In genomic region chr18:52766002-52766540, GRCh38 we compare ENCODE assay signal across 18 cellular contexts.
DNase-seq lines count a peak whose midpoint lies in the region; ATAC-seq and TF ChIP-seq lines count a peak whose summit lies in the region.
"Had no signal": no experiment of that assay in that cellular context is flagged by ENCODE, and none has a peak within 500 bp of the region (broad histone marks: within the 10 kb centered on the region; RNA-seq: fewer than 3 reads in every experiment).

No MANE protein-coding gene starts in this region.

- CTCF ChIA-PET in WTC11 (lab: Charles Lee), result no interaction called here
- CTCF ChIA-PET in activated CD4-positive, alpha-beta T cell treated with anti-CD3 and anti-CD28 coated beads, Interleukin-2, amount 10 ng/mL, durations not matched to agents 7 days and 5 days (lab: Charles Lee), result no interaction called here
- CTCF ChIA-PET in CD4-positive, alpha-beta T cell (lab: Charles Lee), result no interaction called here

- H3K9me3 Mint-ChIP-seq in WTC11, result peaks cover 9% of the 10 kb centered on the region
- H3K9me3 Mint-ChIP-seq in chondrocyte (ENCODE audit: low read depth), result peaks cover 2% of the 10 kb centered on the region
- no peaks in the 10 kb centered on the region for H3K9me3 Mint-ChIP-seq in activated CD4-positive, alpha-beta T cell treated with anti-CD3 and anti-CD28 coated beads, Interleukin-2, amount 10 ng/mL, durations not matched to agents 7 days and 5 days
- H3K9me3 Mint-ChIP-seq in CD4-positive, alpha-beta T cell, result peaks cover 4% of the 10 kb centered on the region

- H3K27ac ChIP-seq in upper lobe of right lung, result no peak overlapping the region
- no peak overlapping the region for H3K27ac ChIP-seq in CD4-positive, alpha-beta T cell (ENCODE audit: low read depth, low read length)
- H3K27ac ChIP-seq: 22Rv1, A549, BLaER1 had no signal

- H3K4me3 ChIP-seq in upper lobe of right lung, result no peak overlapping the region
- H3K4me3 ChIP-seq: A549, BLaER1, HAP-1 had no signal

- H3K27me3 Mint-ChIP-seq in WTC11 (ENCODE audit: low read depth), result no peaks in the 10 kb centered on the region
- no peaks in the 10 kb centered on the region for H3K27me3 Mint-ChIP-seq in chondrocyte (ENCODE audit: low read depth)
- no peaks in the 10 kb centered on the region for H3K27me3 Mint-ChIP-seq in activated CD4-positive, alpha-beta T cell treated with anti-CD3 and anti-CD28 coated beads, Interleukin-2, amount 10 ng/mL, durations not matched to agents 7 days and 5 days
- H3K27me3 Mint-ChIP-seq in CD4-positive, alpha-beta T cell, result no peaks in the 10 kb centered on the region

- H3K27me3 ChIP-seq in upper lobe of right lung, result no peaks in the 10 kb centered on the region
- no peaks in the 10 kb centered on the region for H3K27me3 ChIP-seq in CD4-positive, alpha-beta T cell (ENCODE audit: control insufficient read depth, insufficient read depth, low read length)
- H3K27me3 ChIP-seq: BLaER1 had no signal

- POLR2A ChIA-PET in WTC11 (lab: Charles Lee), result no interaction called here
- POLR2A ChIA-PET in activated CD4-positive, alpha-beta T cell treated with anti-CD3 and anti-CD28 coated beads, Interleukin-2, amount 10 ng/mL, durations not matched to agents 7 days and 5 days (lab: Charles Lee), result no interaction called here
- POLR2A ChIA-PET in CD4-positive, alpha-beta T cell (lab: Charles Lee), result no interaction called here

- H3K36me3 Mint-ChIP-seq in WTC11 (peaks cover 2% of the 10 kb centered on the region; the same call in 1 of the 2 replicates), chondrocyte (ENCODE audit: low read depth) (no peaks in the 10 kb centered on the region)
- no peaks in the 10 kb centered on the region for H3K36me3 Mint-ChIP-seq in activated CD4-positive, alpha-beta T cell treated with anti-CD3 and anti-CD28 coated beads, Interleukin-2, amount 10 ng/mL, durations not matched to agents 7 days and 5 days (ENCODE audit: low read depth)
- no peaks in the 10 kb centered on the region for H3K36me3 Mint-ChIP-seq in CD4-positive, alpha-beta T cell (ENCODE audit: low read depth)
- H3K36me3 Mint-ChIP-seq: CD14-positive monocyte; CD8-positive, alpha-beta T cell had no signal

- H3K4me3 Mint-ChIP-seq in WTC11 (no peak overlapping the region), chondrocyte (ENCODE audit: unreplicated experiment) (no peak overlapping the region)
- H3K4me3 Mint-ChIP-seq in activated CD4-positive, alpha-beta T cell treated with anti-CD3 and anti-CD28 coated beads, Interleukin-2, amount 10 ng/mL, durations not matched to agents 7 days and 5 days, result no peak overlapping the region
- no peak overlapping the region for H3K4me3 Mint-ChIP-seq in CD4-positive, alpha-beta T cell
- H3K4me3 Mint-ChIP-seq: CD14-positive monocyte; CD8-positive, alpha-beta T cell had no signal

- peak; percentile 77 for ATAC-seq in WTC11
- peak; percentile 9 for ATAC-seq in upper lobe of right lung
- no peak for ATAC-seq in SK-N-SH treated with all-trans-retinoic acid at 6 μM for 48 hours
- ATAC-seq in CD4-positive, alpha-beta T cell (ENCODE audit: poor library complexity), result no peak
- ATAC-seq: A549; CD8-positive, alpha-beta T cell had no signal

- H3K4me1 ChIP-seq in upper lobe of right lung, result no peaks in the 10 kb centered on the region
- H3K4me1 ChIP-seq: A549, HAP-1 had no signal

- no peak overlapping the region for H3K27ac Mint-ChIP-seq in WTC11
- H3K27ac Mint-ChIP-seq in chondrocyte (ENCODE audit: unreplicated experiment), result no peak overlapping the region
- no peak overlapping the region for H3K27ac Mint-ChIP-seq in activated CD4-positive, alpha-beta T cell treated with anti-CD3 and anti-CD28 coated beads, Interleukin-2, amount 10 ng/mL, durations not matched to agents 7 days and 5 days
- no peak overlapping the region for H3K27ac Mint-ChIP-seq in CD4-positive, alpha-beta T cell
- H3K27ac Mint-ChIP-seq: CD14-positive monocyte; CD8-positive, alpha-beta T cell had no signal

- no peaks in the 10 kb centered on the region for H3K36me3 ChIP-seq in upper lobe of right lung
- H3K36me3 ChIP-seq: BLaER1, HAP-1 had no signal

- TF ChIP-seq CTCF in WTC11 (IDR thresholded peaks at IDR 0.05) (no peak), chondrocyte (IDR thresholded peaks at IDR 0.05) (no peak), upper lobe of right lung (IDR thresholded peaks at IDR 0.05) (no peak)
- TF ChIP-seq CTCF in CD4-positive, alpha-beta T cell (IDR thresholded peaks at IDR 0.05), result no peak

- H3K4me1 Mint-ChIP-seq in WTC11 (no peaks in the 10 kb centered on the region), chondrocyte (ENCODE audit: low read depth) (no peaks in the 10 kb centered on the region)
- no peaks in the 10 kb centered on the region for H3K4me1 Mint-ChIP-seq in activated CD4-positive, alpha-beta T cell treated with anti-CD3 and anti-CD28 coated beads, Interleukin-2, amount 10 ng/mL, durations not matched to agents 7 days and 5 days
- H3K4me1 Mint-ChIP-seq in CD4-positive, alpha-beta T cell (ENCODE audit: low read depth), result no peaks in the 10 kb centered on the region
- H3K4me1 Mint-ChIP-seq: CD14-positive monocyte had no signal

- DNase-seq in DMS 273 (lab: John Stamatoyannopoulos, UW; ENCODE audit: unreplicated experiment) (peak; percentile 9), DMS 273 treated with DMSO at 0.1 percent for 48 hours (lab: John Stamatoyannopoulos, UW) (no peak), WTC11 (ENCODE audit: low spot score) (no peak), chondrocyte (ENCODE audit: low spot score) (peak; percentile 59), upper lobe of right lung (no peak)
- DNase-seq in activated CD4-positive, alpha-beta T cell treated with anti-CD3 and anti-CD28 coated beads, Interleukin-2, amount 10 ng/mL, durations not matched to agents 7 days and 5 days, result no peak
- no peak for DNase-seq in CD4-positive, alpha-beta T cell
- DNase-seq: AML-193; Calu3; CD8-positive, alpha-beta T cell; DMS79; GF-D8 had no signal

- intact Hi-C loops in upper lobe of right lung (cut with DNase I), result no loop called here
- intact Hi-C loops in CD4-positive, alpha-beta T cell (cut with DNase I, micrococcal nuclease), result no loop called here

- no peaks in the 10 kb centered on the region for H3K9me3 ChIP-seq in upper lobe of right lung
- H3K9me3 ChIP-seq in CD4-positive, alpha-beta T cell (ENCODE audit: control insufficient read depth, low read length), result no peaks in the 10 kb centered on the region
- H3K9me3 ChIP-seq: A549, BLaER1, HAP-1 had no signal

TF ChIP-seq in WTC11, 78 proteins besides CTCF, POLR2A, EP300 and RAD21 (continues in another document):
- TF ChIP-seq RELA (CRISPR knock-in tag; IDR thresholded peaks at IDR 0.05; ENCODE audit: borderline replicate concordance) (no peak), ZNF416 (CRISPR knock-in tag; IDR thresholded peaks at IDR 0.05) (no peak), NFYB (CRISPR knock-in tag; conservative IDR thresholded peaks at IDR 0.05; ENCODE audit: low read depth) (no peak)
- TF ChIP-seq, protein P1, sequence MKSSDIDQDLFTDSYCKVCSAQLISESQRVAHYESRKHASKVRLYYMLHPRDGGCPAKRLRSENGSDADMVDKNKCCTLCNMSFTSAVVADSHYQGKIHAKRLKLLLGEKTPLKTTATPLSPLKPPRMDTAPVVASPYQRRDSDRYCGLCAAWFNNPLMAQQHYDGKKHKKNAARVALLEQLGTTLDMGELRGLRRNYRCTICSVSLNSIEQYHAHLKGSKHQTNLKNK (CRISPR knock-in tag; IDR thresholded peaks at IDR 0.05), result no peak

TF ChIP-seq in SK-N-SH treated with all-trans-retinoic acid at 6 μM for 48 hours, 23 proteins besides CTCF, POLR2A, EP300 and RAD21 (continues in another document):
- no peak for TF ChIP-seq TCF4 (CRISPR knock-in tag; IDR thresholded peaks at IDR 0.05; ENCODE audit: borderline replicate concordance)
- no peak for TF ChIP-seq ZNF565 (CRISPR knock-in tag; conservative IDR thresholded peaks at IDR 0.05; ENCODE audit: low read depth)
- TF ChIP-seq ZFP3 (CRISPR knock-in tag; IDR thresholded peaks at IDR 0.05), result no peak
- TF ChIP-seq BACH2 (CRISPR knock-in tag; IDR thresholded peaks at IDR 0.05; ENCODE audit: borderline replicate concordance), result no peak
- no peak for TF ChIP-seq ZNF8 (CRISPR knock-in tag; IDR thresholded peaks at IDR 0.05)
- no peak for TF ChIP-seq PPARA (CRISPR knock-in tag; IDR thresholded peaks at IDR 0.05; ENCODE audit: borderline replicate concordance)
- TF ChIP-seq CREB5 (CRISPR knock-in tag; IDR thresholded peaks at IDR 0.05; ENCODE audit: low read depth), result no peak
- no peak for TF ChIP-seq RARB (CRISPR knock-in tag; IDR thresholded peaks at IDR 0.05)
- TF ChIP-seq TOX (CRISPR knock-in tag; IDR thresholded peaks at IDR 0.05; ENCODE audit: borderline replicate concordance), result no peak
- TF ChIP-seq ARNTL (CRISPR knock-in tag; IDR thresholded peaks at IDR 0.05; ENCODE audit: borderline replicate concordance, low read depth), result no peak
- TF ChIP-seq, protein P2, sequence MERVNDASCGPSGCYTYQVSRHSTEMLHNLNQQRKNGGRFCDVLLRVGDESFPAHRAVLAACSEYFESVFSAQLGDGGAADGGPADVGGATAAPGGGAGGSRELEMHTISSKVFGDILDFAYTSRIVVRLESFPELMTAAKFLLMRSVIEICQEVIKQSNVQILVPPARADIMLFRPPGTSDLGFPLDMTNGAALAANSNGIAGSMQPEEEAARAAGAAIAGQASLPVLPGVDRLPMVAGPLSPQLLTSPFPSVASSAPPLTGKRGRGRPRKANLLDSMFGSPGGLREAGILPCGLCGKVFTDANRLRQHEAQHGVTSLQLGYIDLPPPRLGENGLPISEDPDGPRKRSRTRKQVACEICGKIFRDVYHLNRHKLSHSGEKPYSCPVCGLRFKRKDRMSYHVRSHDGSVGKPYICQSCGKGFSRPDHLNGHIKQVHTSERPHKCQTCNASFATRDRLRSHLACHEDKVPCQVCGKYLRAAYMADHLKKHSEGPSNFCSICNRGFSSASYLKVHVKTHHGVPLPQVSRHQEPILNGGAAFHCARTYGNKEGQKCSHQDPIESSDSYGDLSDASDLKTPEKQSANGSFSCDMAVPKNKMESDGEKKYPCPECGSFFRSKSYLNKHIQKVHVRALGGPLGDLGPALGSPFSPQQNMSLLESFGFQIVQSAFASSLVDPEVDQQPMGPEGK (CRISPR knock-in tag; IDR thresholded peaks at IDR 0.05; ENCODE audit: borderline replicate concordance), result no peak
- no peak for TF ChIP-seq CSDC2 (CRISPR knock-in tag; IDR thresholded peaks at IDR 0.05)
- TF ChIP-seq GLIS3 (CRISPR knock-in tag; IDR thresholded peaks at IDR 0.05), result no peak
- no peak for TF ChIP-seq ZNF70 (CRISPR knock-in tag; IDR thresholded peaks at IDR 0.05)
- TF ChIP-seq ISL1 (CRISPR knock-in tag; IDR thresholded peaks at IDR 0.05), result no peak

Comparison
In these comparisons a context has a peak if more than half of its experiments do, and no peak if none do; other contexts are left out.
1. DNase-seq: peak in DMS 273 (single experiment) and chondrocyte (single experiment); none in DMS 273 treated with DMSO at 0.1 percent for 48 hours (single experiment), WTC11 (single experiment), upper lobe of right lung (single experiment), activated CD4-positive, alpha-beta T cell treated with anti-CD3 and anti-CD28 coated beads, Interleukin-2, amount 10 ng/mL, durations not matched to agents 7 days and 5 days (single experiment) and CD4-positive, alpha-beta T cell (0 of 10).
2. ATAC-seq: peak in WTC11 (single experiment) and upper lobe of right lung (single experiment); none in SK-N-SH treated with all-trans-retinoic acid at 6 μM for 48 hours (single experiment) and CD4-positive, alpha-beta T cell (single experiment).